8 cellular contexts compared by ENCODE assay signal in genomic region chrX:74535633-74536141, GRCh38.
A peak's percentile ranks its signal among the peaks of the same experiment; 100 is the strongest.
DNase-seq lines count a peak whose midpoint lies in the region; ATAC-seq and TF ChIP-seq lines count a peak whose summit lies in the region.

No MANE protein-coding gene starts in this region.

- H2BK12ac ChIP-seq in neuronal stem cell (ENCODE audit: low read length), result no peak overlapping the region

- peak overlapping the region; percentile 39 for H2BK5ac ChIP-seq in neuronal stem cell (ENCODE audit: low read length)

- H3K27me3 Mint-ChIP-seq in activated naive CD4-positive, alpha-beta T cell treated with anti-CD3 and anti-CD28 coated beads for 36 hours (ENCODE audit: low read depth), result no peaks in the 10 kb centered on the region

- peak overlapping the region; percentile 81 for H3K9ac ChIP-seq in neuronal stem cell (ENCODE audit: low read depth, low read length, poor library complexity)

- no peak overlapping the region for H3K4ac ChIP-seq in neuronal stem cell (ENCODE audit: low read length)

- H2BK120ac ChIP-seq in neuronal stem cell (ENCODE audit: low read depth, low read length), result no peak overlapping the region

- DNase-seq in DMS79 (lab: John Stamatoyannopoulos, UW) (peak; percentile 37), NCI-H526 treated with DMSO at 0.1 percent for 48 hours (lab: John Stamatoyannopoulos, UW) (peak; percentile 45), neuronal stem cell (ENCODE audit: low spot score) (no peak), vagina (ENCODE audit: extremely low spot score in 2 of 2) (peak in 1 of 2 donors; percentile 92)
- peak; percentile 56 for DNase-seq in activated naive CD4-positive, alpha-beta T cell treated with anti-CD3 and anti-CD28 coated beads for 36 hours

- peak overlapping the region; percentile 38 for H3K18ac ChIP-seq in neuronal stem cell (ENCODE audit: low read length)

- H4K8ac ChIP-seq in neuronal stem cell (ENCODE audit: low read depth, low read length), result no peak overlapping the region

- ATAC-seq in GM21723 (IDR thresholded peaks at IDR 0.05; ENCODE audit: unreplicated experiment) (peak; percentile 46), gastroesophageal sphincter (peak; percentile 81), HG02678 (IDR thresholded peaks at IDR 0.05; ENCODE audit: unreplicated experiment) (no peak)

- H3K36me3 ChIP-seq in gastroesophageal sphincter (peaks cover 0 to 4% of the 10 kb centered on the region in 2 donors), neuronal stem cell (replicated peaks in 1 of 2; ENCODE audit: control insufficient read depth in 2 of 2, insufficient read depth in 2 of 2, low read length in 2 of 2) (peaks cover 0 to 6% of the 10 kb centered on the region in 2 donors), vagina (no peaks in the 10 kb centered on the region)

- no peak overlapping the region for H2AFZ ChIP-seq in neuronal stem cell (ENCODE audit: low read length)

- CTCF ChIA-PET in activated naive CD4-positive, alpha-beta T cell treated with anti-CD3 and anti-CD28 coated beads for 36 hours (lab: Charles Lee), result interaction anchor here (1.0 to 2.0 kb wide), 2 partner anchors 11 to 112 kb away, joined by 3 to 11 read pairs; no protein-coding TSS in a partner anchor

- WGBS in gastroesophageal sphincter (ENCODE audit: low coverage in 1 of 2), 2 donors, result 16% methylated on average over 7 of the region's 33 CpGs; no CpG with 5 or more reads in 1 of the 2 donors
- WGBS in neuronal stem cell (ENCODE audit: extremely low coverage in 2 of 2, insufficient read length in 2 of 2, insufficient replicate concordance in 1 of 2), 2 donors, result no CpG with 5 or more reads among the region's 33 CpGs

- peak overlapping the region; percentile 41 to 55 for H3K4me3 ChIP-seq in gastroesophageal sphincter
- peak overlapping the region in 1 of 2 donors; percentile 73 for H3K4me3 ChIP-seq in neuronal stem cell (ENCODE audit: low read length in 2 of 2)
- peak overlapping the region; percentile 40 to 47 for H3K4me3 ChIP-seq in vagina

- H3K36me3 Mint-ChIP-seq in activated naive CD4-positive, alpha-beta T cell treated with anti-CD3 and anti-CD28 coated beads for 36 hours (ENCODE audit: low read depth), result peaks cover 1% of the 10 kb centered on the region

- no peak for TF ChIP-seq EP300 in gastroesophageal sphincter (IDR thresholded peaks at IDR 0.05)

- H3K23ac ChIP-seq in neuronal stem cell (ENCODE audit: low read depth, low read length, poor library complexity), result no peak overlapping the region

- H3K27ac ChIP-seq in gastroesophageal sphincter, result peak overlapping the region; percentile 68 to 95 (median 90)
- peak overlapping the region; percentile 31 for H3K27ac ChIP-seq in neuronal stem cell (replicated peaks; ENCODE audit: low read length)
- H3K27ac ChIP-seq in vagina, result peak overlapping the region; percentile 81

- peaks cover 0 to 19% (median 3%) of the 10 kb centered on the region in 3 donors for H3K4me1 ChIP-seq in gastroesophageal sphincter
- H3K4me1 ChIP-seq in neuronal stem cell (ENCODE audit: control insufficient read depth in 2 of 2, insufficient read depth in 1 of 2, low read depth in 1 of 2, low read length in 2 of 2), result peaks cover 0 to 6% of the 10 kb centered on the region in 2 donors
- peaks cover 7% of the 10 kb centered on the region for H3K4me1 ChIP-seq in vagina

- no peaks in the 10 kb centered on the region for H3K9me3 Mint-ChIP-seq in activated naive CD4-positive, alpha-beta T cell treated with anti-CD3 and anti-CD28 coated beads for 36 hours

- H3K4me3 Mint-ChIP-seq in activated naive CD4-positive, alpha-beta T cell treated with anti-CD3 and anti-CD28 coated beads for 36 hours, result peak overlapping the region; percentile 73

- TF ChIP-seq CTCF in gastroesophageal sphincter (IDR thresholded peaks at IDR 0.05) (no peak), vagina (IDR thresholded peaks at IDR 0.05) (no peak)

- H3K27me3 ChIP-seq in gastroesophageal sphincter (no peaks in the 10 kb centered on the region), neuronal stem cell (ENCODE audit: control insufficient read depth in 3 of 3, insufficient read depth in 3 of 3, low read depth in 1 of 3, low read length in 3 of 3) (no peaks in the 10 kb centered on the region), vagina (no peaks in the 10 kb centered on the region)

- H3K9me3 ChIP-seq in gastroesophageal sphincter (no peaks in the 10 kb centered on the region), neuronal stem cell (replicated peaks in 1 of 2; ENCODE audit: control insufficient read depth in 2 of 2, insufficient read depth in 1 of 2, low read depth in 1 of 2, low read length in 2 of 2) (no peaks in the 10 kb centered on the region), vagina (no peaks in the 10 kb centered on the region)

- intact Hi-C loops in activated naive CD4-positive, alpha-beta T cell treated with anti-CD3 and anti-CD28 coated beads for 36 hours (cut with micrococcal nuclease), result loop anchor here (1.0 to 10.0 kb wide), 6 partner anchors 15 to 971 kb away; partner anchors contain the start of genes CHIC1 and RLIM
- intact Hi-C loops in vagina (cut with DNase I), result loop anchor here (1.0 to 10.0 kb wide), 2 partner anchors 80 to 111 kb away; partner anchors contain the start of gene SLC16A2

- H3K4me1 Mint-ChIP-seq in activated naive CD4-positive, alpha-beta T cell treated with anti-CD3 and anti-CD28 coated beads for 36 hours (ENCODE audit: low read depth), result peaks cover 17% of the 10 kb centered on the region

- no peak overlapping the region for H3K27ac Mint-ChIP-seq in activated naive CD4-positive, alpha-beta T cell treated with anti-CD3 and anti-CD28 coated beads for 36 hours

- H3K14ac ChIP-seq in neuronal stem cell (ENCODE audit: low read length), result no peak overlapping the region

- H3K79me1 ChIP-seq in neuronal stem cell (ENCODE audit: low read depth, low read length), result no peaks in the 10 kb centered on the region

- no peak for TF ChIP-seq POLR2A in gastroesophageal sphincter (IDR thresholded peaks at IDR 0.05)
- no peak for TF ChIP-seq POLR2A in vagina (IDR thresholded peaks at IDR 0.05)

- H4K91ac ChIP-seq in neuronal stem cell (ENCODE audit: low read depth, low read length, poor library complexity), result no peak overlapping the region

- no peak overlapping the region for H2BK15ac ChIP-seq in neuronal stem cell (ENCODE audit: low read length)

- peak overlapping the region; percentile 66 for H3K4me2 ChIP-seq in neuronal stem cell (ENCODE audit: insufficient read depth, low read length, poor library complexity, severe bottlenecking)

- H2AK5ac ChIP-seq in neuronal stem cell (ENCODE audit: low read depth, low read length), result no peak overlapping the region

Comparison
In these comparisons a context has a peak if more than half of its experiments do, and no peak if none do; other contexts are left out.
1. H3K27ac ChIP-seq: peak in every context shown above with its lines; median percentile 90 in gastroesophageal sphincter; 81 in vagina; 31 in neuronal stem cell.